ENCODE assay signal across 13 cellular contexts in the genomic region with DNA sequence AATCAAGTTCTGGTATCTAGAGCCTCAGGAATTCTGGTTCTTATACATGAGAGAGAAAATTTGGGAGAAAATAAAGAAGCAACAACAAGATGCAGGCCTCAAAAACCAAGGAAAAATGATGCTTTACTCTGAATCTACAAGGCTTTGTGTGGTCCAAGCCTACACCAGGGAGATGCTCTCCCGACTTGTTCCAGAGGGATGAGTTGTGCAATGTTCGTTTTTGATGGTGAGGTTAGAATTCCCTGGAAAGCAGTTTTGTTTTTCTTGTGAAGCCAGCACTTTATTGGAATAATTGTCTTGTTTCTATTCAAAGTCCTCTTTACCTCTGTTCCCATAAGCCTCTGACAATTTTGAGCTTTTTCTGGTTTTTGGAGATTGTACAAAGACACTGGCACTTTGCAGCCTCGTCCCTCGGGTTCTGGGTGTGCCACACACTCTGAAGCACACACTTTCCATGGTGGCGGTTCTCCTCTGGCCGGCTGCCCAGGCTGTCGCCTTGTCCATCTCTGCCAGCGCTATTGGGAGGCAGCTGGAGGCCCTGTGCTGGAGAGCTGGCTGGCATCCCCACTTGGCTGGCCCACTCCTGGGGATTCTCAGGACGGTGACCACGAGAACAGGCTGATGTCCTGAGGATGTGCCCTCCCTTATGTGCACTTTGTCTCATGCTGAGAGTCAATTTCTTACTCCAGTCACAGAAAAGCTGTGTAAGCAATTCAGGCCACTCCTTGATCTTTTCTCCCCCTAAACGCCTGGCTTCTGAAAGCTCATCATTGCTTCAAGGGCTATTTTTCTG.
DNase-seq lines count a peak whose midpoint lies in the region; ATAC-seq and TF ChIP-seq lines count a peak whose summit lies in the region.
"Had no signal": no experiment of that assay in that cellular context is flagged by ENCODE, and none has a peak within 500 bp of the region (broad histone marks: within the 10 kb centered on the region; RNA-seq: fewer than 3 reads in every experiment).

No MANE protein-coding gene starts in this region.

- DNase-seq in Right ventricle myocardium inferior (ENCODE audit: missing footprints) (no peak), cardiac septum (ENCODE audit: low spot score) (no peak), RPMI8226 (peak; percentile 78), left ventricle myocardium superior (peak; percentile 67), upper lobe of right lung (no peak), dedifferentiated amniotic fluid mesenchymal stem cell (ENCODE audit: extremely low spot score) (no peak)
- no peak for DNase-seq in activated CD4-positive, CD25-positive, alpha-beta regulatory T cell (lab: John Stamatoyannopoulos, UW)
- no peak for DNase-seq in activated CD4-positive, alpha-beta T cell treated with anti-CD3 and anti-CD28 coated beads for 1 hour
- DNase-seq: activated CD4-positive, alpha-beta T cell treated with anti-CD3 and anti-CD28 coated beads, Interleukin-2, amount 10 ng/mL, durations not matched to agents 24 days and 14 days; mammary epithelial cell; stimulated activated CD4-positive, alpha-beta T cell treated with anti-CD3 and anti-CD28 coated beads, Interleukin-2, amount 100 ng/mL, for 24 hours; SW 1271 had no signal

- H3K4me3 ChIP-seq in upper lobe of right lung = no peak overlapping the region
- H3K4me3 ChIP-seq: prostate gland had no signal

- intact Hi-C loops in Right ventricle myocardium inferior (cut with DNase I) = no loop called here
- intact Hi-C loops in cardiac septum (cut with DNase I) = no loop called here
- intact Hi-C loops in left ventricle myocardium superior (cut with micrococcal nuclease) = no loop called here
- intact Hi-C loops in upper lobe of right lung (cut with DNase I) = no loop called here

- no peaks in the 10 kb centered on the region for H3K4me1 ChIP-seq in upper lobe of right lung
- H3K4me1 ChIP-seq: prostate gland had no signal

- peak; percentile 16 for ATAC-seq in Right ventricle myocardium inferior
- peak; percentile 82 for ATAC-seq in left ventricle myocardium superior
- peak; percentile 45 for ATAC-seq in upper lobe of right lung

- no peak for TF ChIP-seq CTCF in upper lobe of right lung (IDR thresholded peaks at IDR 0.05)

- no peaks in the 10 kb centered on the region for H3K9me3 ChIP-seq in upper lobe of right lung
- H3K9me3 ChIP-seq: prostate gland had no signal

- no peak overlapping the region for H3K27ac ChIP-seq in upper lobe of right lung
- H3K27ac ChIP-seq: prostate gland had no signal

- no peaks in the 10 kb centered on the region for H3K36me3 ChIP-seq in upper lobe of right lung
- H3K36me3 ChIP-seq: prostate gland had no signal

- H3K27me3 ChIP-seq in upper lobe of right lung = no peaks in the 10 kb centered on the region

Comparison
In these comparisons a context has a peak if more than half of its experiments do, and no peak if none do; other contexts are left out.
1. DNase-seq: peak in RPMI8226 (single experiment) and left ventricle myocardium superior (single experiment); none in Right ventricle myocardium inferior (single experiment), cardiac septum (single experiment), upper lobe of right lung (single experiment), activated CD4-positive, CD25-positive, alpha-beta regulatory T cell (0 of 4), activated CD4-positive, alpha-beta T cell treated with anti-CD3 and anti-CD28 coated beads for 1 hour (single experiment) and dedifferentiated amniotic fluid mesenchymal stem cell (single experiment).
2. ATAC-seq: peak in every context shown above with its lines; median percentile 82 in left ventricle myocardium superior; 45 in upper lobe of right lung; 16 in Right ventricle myocardium inferior.